In genomic region chr1:203148579-203148978, GRCh38 we compare ENCODE assay signal across 1 cellular context.
TF ChIP-seq lines count a peak whose summit lies in the region.

No MANE protein-coding gene starts in this region.

TF ChIP-seq in H1, 55 proteins besides CTCF, POLR2A, EP300 and RAD21:
- TF ChIP-seq JUND (IDR thresholded peaks at IDR 0.05; ENCODE audit: low read length) (no peak), CBX8 (IDR thresholded peaks at IDR 0.05; ENCODE audit: borderline replicate concordance, low read depth, low read length) (no peak), GABPA (IDR thresholded peaks at IDR 0.05; ENCODE audit: borderline replicate concordance, insufficient read depth, low read length) (no peak), CTBP2 (IDR thresholded peaks at IDR 0.05; ENCODE audit: borderline replicate concordance, insufficient read depth, insufficient read length, low read length) (no peak), PHF8 (conservative IDR thresholded peaks at IDR 0.05; ENCODE audit: low read depth, low read length) (no peak), CEBPB (IDR thresholded peaks at IDR 0.05; ENCODE audit: low read depth, low read length) (no peak), BACH1 (IDR thresholded peaks at IDR 0.05; ENCODE audit: low read length) (no peak), SAP30 (IDR thresholded peaks at IDR 0.05; ENCODE audit: insufficient read depth, insufficient replicate concordance, low read length) (no peak), POU5F1 (IDR thresholded peaks at IDR 0.05; ENCODE audit: low read depth, low read length) (no peak), EGR1 (IDR thresholded peaks at IDR 0.05; ENCODE audit: borderline replicate concordance, low read depth, low read length) (no peak), CHD1 (IDR thresholded peaks at IDR 0.05; ENCODE audit: low read depth, low read length) (no peak), USF2 (IDR thresholded peaks at IDR 0.05; ENCODE audit: low read length) (no peak), TAF1 (IDR thresholded peaks at IDR 0.05; ENCODE audit: low read depth, low read length) (no peak), E2F6 (IDR thresholded peaks at IDR 0.05) (no peak), SP1 (IDR thresholded peaks at IDR 0.05; ENCODE audit: low read depth, low read length) (no peak), YY1 (IDR thresholded peaks at IDR 0.05; ENCODE audit: low read depth, low read length) (no peak), RFX5 (IDR thresholded peaks at IDR 0.05; ENCODE audit: borderline replicate concordance, low read depth, low read length) (no peak), RXRA (IDR thresholded peaks at IDR 0.05; ENCODE audit: insufficient read depth, low read depth, low read length) (no peak), TEAD4 (IDR thresholded peaks at IDR 0.05; ENCODE audit: low read depth, low read length) (no peak)
TF ChIP-seq in H1: peak in this region for 0.
